In genomic region chr6:56814802-56815201, GRCh38 we compare ENCODE assay signal across 16 cellular contexts.
DNase-seq lines count a peak whose midpoint lies in the region; ATAC-seq and TF ChIP-seq lines count a peak whose summit lies in the region.
"Had no signal": no experiment of that assay in that cellular context is flagged by ENCODE, and none has a peak within 500 bp of the region (broad histone marks: within the 10 kb centered on the region; RNA-seq: fewer than 3 reads in every experiment).

No MANE protein-coding gene starts in this region.

- peaks cover 12% of the 10 kb centered on the region for H3K79me1 ChIP-seq in H9 (ENCODE audit: insufficient read depth, low read depth, low read length, poor library complexity, severe bottlenecking)

- peaks cover 18% of the 10 kb centered on the region; the same call in 1 of the 2 replicates for H3K79me2 ChIP-seq in H9 (ENCODE audit: insufficient read depth, low read length)

- H3K56ac ChIP-seq in H9 (ENCODE audit: insufficient read length, low read depth, low read length) = no peak overlapping the region

- no peak overlapping the region for H2BK12ac ChIP-seq in H9 (ENCODE audit: insufficient read length, low read depth, low read length)

- H3K9me3 ChIP-seq in NT2/D1 (ENCODE audit: insufficient read depth, low read length) (no peaks in the 10 kb centered on the region), left ventricle myocardium inferior (replicated peaks) (no peaks in the 10 kb centered on the region), H9 (ENCODE audit: control insufficient read depth, low read depth, low read length) (no peaks in the 10 kb centered on the region)
- H3K9me3 ChIP-seq: tibial artery had no signal

- no peaks in the 10 kb centered on the region for H3K36me3 Mint-ChIP-seq in H9 (ENCODE audit: insufficient read depth in 1 of 3, low read depth in 3 of 3)
- H3K36me3 Mint-ChIP-seq in natural killer cell treated with Interleukin-12 subunit alpha and Interleukin-12 subunit beta and Interleukin-15 and Interleukin-18, amount 100 ng/mL, for 72 hours = no peaks in the 10 kb centered on the region
- H3K36me3 Mint-ChIP-seq: stimulated activated memory B cell treated with anti-CD40 and anti-IgM and Interleukin-4, amounts not matched to agents 10 μg/mL and 1 μg/mL and 100 μg/mL, for 72 hours had no signal

- H3K9ac ChIP-seq in NT2/D1 (ENCODE audit: insufficient read length, low read depth) = peak overlapping the region; percentile 50
- H3K9ac ChIP-seq in H9 (ENCODE audit: extremely low read depth, insufficient read length, low read length) = no peak overlapping the region

- H3K4ac ChIP-seq in H9 (ENCODE audit: low read depth, low read length) = no peak overlapping the region

- H3K23ac ChIP-seq in H9 (ENCODE audit: insufficient read length, low read depth, low read length) = no peak overlapping the region

- H2BK20ac ChIP-seq in H9 (ENCODE audit: low read depth, low read length, poor library complexity, severe bottlenecking) = no peak overlapping the region

- TF ChIP-seq CTCF in left ventricle myocardium inferior (IDR thresholded peaks at IDR 0.05; ENCODE audit: borderline replicate concordance) (no peak), H9 (conservative IDR thresholded peaks at IDR 0.05) (no peak)

- H3K36me3 ChIP-seq in NT2/D1 (ENCODE audit: insufficient read depth, insufficient read length, low read length) (no peaks in the 10 kb centered on the region), left ventricle myocardium inferior (no peaks in the 10 kb centered on the region)
- H3K36me3 ChIP-seq: tibial artery had no signal

- H3K27ac Mint-ChIP-seq in H9 = no peak overlapping the region; a peak in 1 of 7 replicates
- no peak overlapping the region for H3K27ac Mint-ChIP-seq in natural killer cell treated with Interleukin-12 subunit alpha and Interleukin-12 subunit beta and Interleukin-15 and Interleukin-18, amount 100 ng/mL, for 72 hours
- H3K27ac Mint-ChIP-seq: stimulated activated memory B cell treated with anti-CD40 and anti-IgM and Interleukin-4, amounts not matched to agents 10 μg/mL and 1 μg/mL and 100 μg/mL, for 72 hours had no signal

- no peak overlapping the region for H3K18ac ChIP-seq in H9 (ENCODE audit: insufficient read length, low read depth, low read length)

- H3K4me3 ChIP-seq in NT2/D1 (ENCODE audit: insufficient read length, low read depth) (no peak overlapping the region), left ventricle myocardium inferior (peak overlapping the region; percentile 41)
- H3K4me3 ChIP-seq: tibial artery had no signal

- H4K91ac ChIP-seq in H9 (ENCODE audit: insufficient read length, low read depth, low read length) = no peak overlapping the region

- peaks cover 18 to 21% of the 10 kb centered on the region in 2 experiments for H3K4me1 Mint-ChIP-seq in H9
- no peaks in the 10 kb centered on the region for H3K4me1 Mint-ChIP-seq in natural killer cell treated with Interleukin-12 subunit alpha and Interleukin-12 subunit beta and Interleukin-15 and Interleukin-18, amount 100 ng/mL, for 72 hours (ENCODE audit: low read depth in 2 of 2)
- H3K4me1 Mint-ChIP-seq: stimulated activated memory B cell treated with anti-CD40 and anti-IgM and Interleukin-4, amounts not matched to agents 10 μg/mL and 1 μg/mL and 100 μg/mL, for 72 hours had no signal

- H4K8ac ChIP-seq in H9 (replicated peaks; ENCODE audit: insufficient read length, low read depth, low read length) = no peak overlapping the region

- no peak overlapping the region for H2BK15ac ChIP-seq in H9 (ENCODE audit: low read depth, low read length)

- no peaks in the 10 kb centered on the region for H3K27me3 Mint-ChIP-seq in H9 (ENCODE audit: low read depth)
- H3K27me3 Mint-ChIP-seq in natural killer cell treated with Interleukin-12 subunit alpha and Interleukin-12 subunit beta and Interleukin-15 and Interleukin-18, amount 100 ng/mL, for 72 hours = no peaks in the 10 kb centered on the region
- H3K27me3 Mint-ChIP-seq: stimulated activated memory B cell treated with anti-CD40 and anti-IgM and Interleukin-4, amounts not matched to agents 10 μg/mL and 1 μg/mL and 100 μg/mL, for 72 hours had no signal

- DNase-seq in Right ventricle myocardium inferior (ENCODE audit: missing footprints) (no peak), cardiac septum (ENCODE audit: low spot score) (no peak), NT2/D1 (ENCODE audit: low read depth, low spot score) (no peak), left ventricle myocardium inferior (no peak), H9 (no peak)
- no peak for DNase-seq in natural killer cell treated with Interleukin-12 subunit alpha and Interleukin-12 subunit beta and Interleukin-15 and Interleukin-18, amount 100 ng/mL, for 72 hours (ENCODE audit: low spot score)
- DNase-seq: GF-D8; H7; NCI-H1092; stimulated activated CD4-positive, alpha-beta T cell treated with anti-CD3 and anti-CD28 coated beads, Interleukin-15, amount 100 ng/mL, for 24 hours; T-helper 1 cell; tibial artery had no signal

- H3K4me2 ChIP-seq in H9 (ENCODE audit: insufficient read depth, insufficient read length, low read length) = no peak overlapping the region

- H3K4me1 ChIP-seq in NT2/D1 (ENCODE audit: insufficient read depth, insufficient read length) (no peaks in the 10 kb centered on the region), left ventricle myocardium inferior (peaks cover 81% of the 10 kb centered on the region), H9 (ENCODE audit: insufficient read depth, low read length) (peaks cover 11% of the 10 kb centered on the region; the same call in 1 of the 2 replicates)

- no peak overlapping the region for H2BK120ac ChIP-seq in H9 (ENCODE audit: low read depth, low read length, poor library complexity, severe bottlenecking)

- no peak overlapping the region; the same call in 1 of the 2 replicates for H3K14ac ChIP-seq in H9 (ENCODE audit: insufficient read depth, low read length)

- peak; percentile 38 for ATAC-seq in Right ventricle myocardium inferior
- no peak for ATAC-seq in GM18873 (IDR thresholded peaks at IDR 0.05; ENCODE audit: low FRiP score, unreplicated experiment)
- ATAC-seq in GM21786 (IDR thresholded peaks at IDR 0.05; ENCODE audit: unreplicated experiment) = no peak
- ATAC-seq in natural killer cell treated with Interleukin-12 subunit alpha and Interleukin-12 subunit beta and Interleukin-15 and Interleukin-18, amount 100 ng/mL, for 72 hours = no peak
- ATAC-seq: stimulated activated memory B cell treated with anti-CD40 and anti-IgM and Interleukin-4, amounts not matched to agents 10 μg/mL and 1 μg/mL and 100 μg/mL, for 72 hours had no signal

- no peak overlapping the region for H3K4me3 Mint-ChIP-seq in H9
- no peak overlapping the region for H3K4me3 Mint-ChIP-seq in natural killer cell treated with Interleukin-12 subunit alpha and Interleukin-12 subunit beta and Interleukin-15 and Interleukin-18, amount 100 ng/mL, for 72 hours
- H3K4me3 Mint-ChIP-seq: stimulated activated memory B cell treated with anti-CD40 and anti-IgM and Interleukin-4, amounts not matched to agents 10 μg/mL and 1 μg/mL and 100 μg/mL, for 72 hours had no signal

- H3K27me3 ChIP-seq in NT2/D1 (ENCODE audit: insufficient read depth, insufficient read length) = no peaks in the 10 kb centered on the region
- H3K27me3 ChIP-seq in left ventricle myocardium inferior (ENCODE audit: low read depth) = no peaks in the 10 kb centered on the region
- no peaks in the 10 kb centered on the region for H3K27me3 ChIP-seq in H9 (ENCODE audit: insufficient read depth, low read length)
- H3K27me3 ChIP-seq: tibial artery had no signal

- no peak overlapping the region for H2AK5ac ChIP-seq in H9 (ENCODE audit: insufficient read length, low read length)

- no CpG with 5 or more reads among the region's 7 CpGs for WGBS in H9 (ENCODE audit: extremely low coverage, insufficient read length, low lambda C conversion rate)

- H2AFZ ChIP-seq in H9 (ENCODE audit: low read length) = no peak overlapping the region

- H3K9me3 Mint-ChIP-seq in H9 = no peaks in the 10 kb centered on the region
- H3K9me3 Mint-ChIP-seq in natural killer cell treated with Interleukin-12 subunit alpha and Interleukin-12 subunit beta and Interleukin-15 and Interleukin-18, amount 100 ng/mL, for 72 hours = no peaks in the 10 kb centered on the region
- H3K9me3 Mint-ChIP-seq: stimulated activated memory B cell treated with anti-CD40 and anti-IgM and Interleukin-4, amounts not matched to agents 10 μg/mL and 1 μg/mL and 100 μg/mL, for 72 hours had no signal

- no peak overlapping the region for H2BK5ac ChIP-seq in H9 (ENCODE audit: insufficient read length, low read length)

- H4K5ac ChIP-seq in H9 (ENCODE audit: insufficient read length, low read depth, low read length) = no peak overlapping the region

- peak overlapping the region; percentile 69 for H3K27ac ChIP-seq in left ventricle myocardium inferior (replicated peaks)
- H3K27ac ChIP-seq in H9 (ENCODE audit: insufficient read length, low read depth, low read length) = no peak overlapping the region
- H3K27ac ChIP-seq: RWPE1 had no signal

- no peaks in the 10 kb centered on the region for H4K20me1 ChIP-seq in H9 (ENCODE audit: control insufficient read depth, insufficient read depth, insufficient read length)

- intact Hi-C loops in Right ventricle myocardium inferior (cut with DNase I) = no loop called here
- intact Hi-C loops in cardiac septum (cut with DNase I) = no loop called here
- intact Hi-C loops in left ventricle myocardium inferior (cut with micrococcal nuclease) = no loop called here

- H3T11ph ChIP-seq in H9 (ENCODE audit: low read length) = no peak overlapping the region

- H3K23me2 ChIP-seq in H9 (ENCODE audit: insufficient read length, low read depth, low read length, poor library complexity, severe bottlenecking) = no peaks in the 10 kb centered on the region
